In the genomic region with DNA sequence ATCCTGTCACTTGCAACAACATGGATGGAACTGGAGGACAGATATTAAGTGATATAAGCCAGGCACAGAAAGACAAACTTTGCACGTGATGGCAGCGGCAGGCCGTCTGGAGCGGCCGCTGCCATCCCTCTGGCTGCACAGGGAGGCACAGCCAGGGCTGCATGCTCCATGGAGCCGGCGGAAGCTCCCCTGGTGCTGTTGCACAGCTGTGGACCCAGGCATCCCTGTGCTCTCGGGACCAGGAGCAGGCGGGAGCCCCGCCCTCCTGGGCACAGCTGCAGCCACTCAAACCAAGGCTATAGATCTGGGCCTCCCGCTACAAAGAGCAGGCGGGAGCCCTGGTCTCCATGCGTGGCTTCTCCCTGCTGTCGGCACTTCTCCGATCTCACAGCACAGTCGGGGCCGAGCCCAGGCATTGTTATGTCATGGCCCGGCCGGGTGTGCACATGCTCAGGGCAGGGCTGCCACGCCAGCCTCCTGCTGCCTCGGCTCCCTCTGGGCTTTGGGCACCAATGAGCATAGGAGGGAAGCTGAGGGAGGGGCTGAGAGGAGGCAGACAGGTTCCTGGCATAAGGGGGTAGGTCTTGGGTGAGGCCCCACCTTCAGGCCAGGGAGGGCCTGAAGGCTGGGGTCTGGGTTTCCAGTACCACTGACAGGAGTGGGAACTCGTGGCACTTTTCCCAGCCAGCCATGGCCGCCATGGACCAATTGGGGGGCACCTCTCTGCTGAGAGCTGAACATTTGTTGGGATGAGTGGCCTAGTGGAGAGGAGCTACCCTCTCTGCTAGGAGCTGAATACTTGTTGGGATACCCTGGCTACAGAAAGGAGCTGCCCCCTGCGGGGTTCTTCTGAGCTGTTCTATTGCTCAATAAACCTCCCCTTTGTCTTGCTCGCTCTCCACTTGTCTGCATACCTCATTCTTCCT, we compare ENCODE assay signal across 1 cellular context.
A peak's percentile ranks its signal among the peaks of the same experiment; 100 is the strongest.
TF ChIP-seq lines count a peak whose summit lies in the region.

No MANE protein-coding gene starts in this region.

TF ChIP-seq in K562, 482 proteins besides CTCF, POLR2A, EP300 and RAD21:
- TF ChIP-seq POLR2G (IDR thresholded peaks at IDR 0.05; ENCODE audit: low read depth, low read length) (peak; percentile 48), ZNF217 (CRISPR knock-in tag; IDR thresholded peaks at IDR 0.05) (no peak)
